ENCODE assay signal across 27 cellular contexts in the genomic region with DNA sequence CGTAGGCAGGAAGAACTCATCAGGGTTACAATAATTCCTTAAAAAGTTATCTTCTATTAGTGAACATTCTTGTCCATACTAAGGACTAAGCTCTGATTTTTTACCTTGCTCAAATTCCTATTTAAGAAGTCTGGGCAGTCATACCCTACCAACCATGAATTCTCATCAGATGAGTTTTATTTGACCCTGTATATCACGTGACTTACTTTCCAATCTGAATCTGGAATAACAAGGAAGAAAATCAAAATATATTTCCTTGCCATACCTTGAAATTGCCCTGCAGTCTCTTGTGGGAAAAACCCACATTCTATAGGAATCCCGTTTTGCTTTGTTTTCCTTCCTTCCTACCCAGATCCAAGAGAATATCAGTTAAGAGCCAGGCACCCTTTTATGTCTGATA.
"Had no signal": no experiment of that assay in that cellular context is flagged by ENCODE, and none has a peak within 500 bp of the region (broad histone marks: within the 10 kb centered on the region; RNA-seq: fewer than 3 reads in every experiment).

No MANE protein-coding gene starts in this region.

- H3K27me3 ChIP-seq: neutrophil, ovary, sigmoid colon, stomach, thyroid gland, tibial nerve, upper lobe of left lung, vagina had no signal

- H3K36me3 ChIP-seq: neutrophil, ovary, sigmoid colon, stomach, thoracic aorta, thyroid gland, tibial nerve, upper lobe of left lung, vagina had no signal

- H3K9ac ChIP-seq: parathyroid adenoma had no signal

- H3K9me3 ChIP-seq: neutrophil, ovary, psoas muscle, thoracic aorta, thyroid gland, tibial nerve, upper lobe of left lung, vagina had no signal

- H2AFZ ChIP-seq: parathyroid adenoma had no signal

- FAIRE-seq: small intestine had no signal

- H3K4me3 ChIP-seq: ovary, psoas muscle, sigmoid colon, stomach, thoracic aorta, thyroid gland, tibial nerve, upper lobe of left lung, vagina had no signal

- H3K79me2 ChIP-seq: parathyroid adenoma had no signal

- H3K27ac ChIP-seq: neutrophil, ovary, parathyroid adenoma, psoas muscle, sigmoid colon, stomach, thoracic aorta, thyroid gland, tibial nerve, upper lobe of left lung, vagina had no signal

- H3K4me1 ChIP-seq: parathyroid adenoma, psoas muscle, stomach, thyroid gland, tibial nerve, upper lobe of left lung, vagina had no signal

- ATAC-seq: naive thymus-derived CD8-positive, alpha-beta T cell; natural killer cell treated with Interleukin-12 subunit alpha and Interleukin-12 subunit beta and Interleukin-15 and Interleukin-18, amount 100 ng/mL, for 72 hours; psoas muscle; right cardiac atrium; stimulated activated effector memory CD8-positive, alpha-beta T cell treated with anti-CD3 and anti-CD28 coated beads, Interleukin-12 subunit alpha, Interleukin-12 subunit beta, amount 100 ng/mL, for 72 hours; stimulated activated naive B cell treated with anti-CD40 and anti-IgM and Interleukin-4, amounts not matched to agents 10 μg/mL and 1 μg/mL and 100 μg/mL, for 72 hours had no signal

- DNase-seq: naive B cell; naive thymus-derived CD8-positive, alpha-beta T cell; nephron progenitor cell; nucleus accumbens; ovary; posterior cingulate gyrus; psoas muscle; right cardiac atrium; sigmoid colon; small intestine; stimulated activated CD4-positive, alpha-beta T cell treated with anti-CD3 and anti-CD28 coated beads, Interleukin-15, amount 100 ng/mL, for 24 hours; stimulated activated CD4-positive, alpha-beta T cell treated with anti-CD3 and anti-CD28 coated beads, Interleukin-2, amount 100 ng/mL, for 24 hours; stimulated activated CD4-positive, alpha-beta T cell treated with anti-CD3 and anti-CD28 coated beads, Interleukin-2, amount 100 ng/mL, for 48 hours; stimulated activated CD4-positive, alpha-beta T cell treated with anti-CD3 and anti-CD28 coated beads, Interleukin-4, amount 100 ng/mL, for 24 hours; stimulated activated naive B cell treated with anti-CD40 and anti-IgM and Interleukin-4, amounts not matched to agents 10 μg/mL and 1 μg/mL and 100 μg/mL, for 72 hours; stimulated activated naive CD4-positive, alpha-beta T cell treated with Interleukin-2 at 50 U/mL for 16 hours; stomach; thyroid gland; trophoblast cell had no signal
